19 cellular contexts compared by ENCODE assay signal in the genomic region with DNA sequence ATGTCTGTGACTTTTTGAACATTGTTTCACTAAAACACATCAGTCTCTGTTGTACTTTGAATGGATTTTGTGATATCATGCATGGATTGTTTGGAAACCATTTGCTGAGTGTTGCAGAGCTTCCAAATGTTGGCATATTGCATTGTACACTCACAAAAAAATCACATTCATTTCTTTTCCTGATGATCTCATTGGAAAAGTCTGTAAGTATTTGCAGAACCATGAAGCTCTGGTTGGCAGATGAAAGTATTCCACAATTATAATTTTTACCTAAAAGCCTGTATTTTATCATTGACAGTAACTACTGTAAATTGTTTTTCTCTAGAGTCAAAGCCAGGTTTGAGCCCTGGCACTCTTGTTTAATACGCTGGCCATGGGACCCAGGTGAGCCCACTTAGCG.
"Had no signal": no experiment of that assay in that cellular context is flagged by ENCODE, and none has a peak within 500 bp of the region (broad histone marks: within the 10 kb centered on the region; RNA-seq: fewer than 3 reads in every experiment).

No MANE protein-coding gene starts in this region.

- H3K4me3 Mint-ChIP-seq: activated B cell treated with CpG ODN at 0.5 μM for 24 hours; activated naive CD8-positive, alpha-beta T cell; dendritic cell treated with granulocyte-macrophage colony-stimulating factor and Interleukin-4, amounts not matched to agents 40 ng/mL and 50 ng/mL, for 4 days; stimulated activated memory B cell treated with anti-CD40 and anti-IgM and Interleukin-4, amounts not matched to agents 10 μg/mL and 1 μg/mL and 100 μg/mL, for 72 hours had no signal

- DNase-seq: activated B cell treated with CpG ODN at 0.5 μM for 24 hours; activated CD4-positive, alpha-beta T cell treated with anti-CD3 and anti-CD28 coated beads for 48 hours; activated CD8-positive, alpha-beta memory T cell treated with anti-CD3 and anti-CD28 coated beads for 24 hours; activated gamma-delta T cell treated with Interleukin-2 at 50 U/mL for 16 hours; amygdala; brain microvascular endothelial cell; effector memory CD4-positive, alpha-beta T cell; islet precursor cell; mucosa of descending colon; naive thymus-derived CD4-positive, alpha-beta T cell; stimulated activated CD4-positive, alpha-beta T cell treated with anti-CD3 and anti-CD28 coated beads, Interleukin-2, amount 100 ng/mL, for 48 hours; substantia nigra; T-helper 2 cell; transverse colon had no signal

- H3K9me3 Mint-ChIP-seq: activated B cell treated with CpG ODN at 0.5 μM for 24 hours; dendritic cell treated with granulocyte-macrophage colony-stimulating factor and Interleukin-4, amounts not matched to agents 40 ng/mL and 50 ng/mL, for 4 days; stimulated activated memory B cell treated with anti-CD40 and anti-IgM and Interleukin-4, amounts not matched to agents 10 μg/mL and 1 μg/mL and 100 μg/mL, for 72 hours had no signal

- H3K27ac Mint-ChIP-seq: activated B cell treated with CpG ODN at 0.5 μM for 24 hours; dendritic cell treated with granulocyte-macrophage colony-stimulating factor and Interleukin-4, amounts not matched to agents 40 ng/mL and 50 ng/mL, for 4 days had no signal

- H3K27me3 Mint-ChIP-seq: activated B cell treated with CpG ODN at 0.5 μM for 24 hours; activated naive CD8-positive, alpha-beta T cell; dendritic cell treated with granulocyte-macrophage colony-stimulating factor and Interleukin-4, amounts not matched to agents 40 ng/mL and 50 ng/mL, for 4 days; naive thymus-derived CD4-positive, alpha-beta T cell; stimulated activated memory B cell treated with anti-CD40 and anti-IgM and Interleukin-4, amounts not matched to agents 10 μg/mL and 1 μg/mL and 100 μg/mL, for 72 hours had no signal

- H3K4me3 ChIP-seq: hepatocyte, mucosa of descending colon, transverse colon had no signal

- H3K4me2 ChIP-seq: hepatocyte had no signal

- ATAC-seq: mucosa of descending colon; naive thymus-derived CD4-positive, alpha-beta T cell; stimulated activated memory B cell treated with anti-CD40 and anti-IgM and Interleukin-4, amounts not matched to agents 10 μg/mL and 1 μg/mL and 100 μg/mL, for 72 hours had no signal

- H3K9me3 ChIP-seq: mucosa of descending colon, transverse colon had no signal

- FAIRE-seq: TTC549 had no signal

- H2AFZ ChIP-seq: hepatocyte had no signal

- H3K36me3 ChIP-seq: transverse colon had no signal

- H3K27me3 ChIP-seq: brain microvascular endothelial cell, hepatocyte, transverse colon had no signal

- H3K27ac ChIP-seq: brain microvascular endothelial cell, hepatocyte had no signal
